ENCODE assay signal across 11 cellular contexts in the genomic region with DNA sequence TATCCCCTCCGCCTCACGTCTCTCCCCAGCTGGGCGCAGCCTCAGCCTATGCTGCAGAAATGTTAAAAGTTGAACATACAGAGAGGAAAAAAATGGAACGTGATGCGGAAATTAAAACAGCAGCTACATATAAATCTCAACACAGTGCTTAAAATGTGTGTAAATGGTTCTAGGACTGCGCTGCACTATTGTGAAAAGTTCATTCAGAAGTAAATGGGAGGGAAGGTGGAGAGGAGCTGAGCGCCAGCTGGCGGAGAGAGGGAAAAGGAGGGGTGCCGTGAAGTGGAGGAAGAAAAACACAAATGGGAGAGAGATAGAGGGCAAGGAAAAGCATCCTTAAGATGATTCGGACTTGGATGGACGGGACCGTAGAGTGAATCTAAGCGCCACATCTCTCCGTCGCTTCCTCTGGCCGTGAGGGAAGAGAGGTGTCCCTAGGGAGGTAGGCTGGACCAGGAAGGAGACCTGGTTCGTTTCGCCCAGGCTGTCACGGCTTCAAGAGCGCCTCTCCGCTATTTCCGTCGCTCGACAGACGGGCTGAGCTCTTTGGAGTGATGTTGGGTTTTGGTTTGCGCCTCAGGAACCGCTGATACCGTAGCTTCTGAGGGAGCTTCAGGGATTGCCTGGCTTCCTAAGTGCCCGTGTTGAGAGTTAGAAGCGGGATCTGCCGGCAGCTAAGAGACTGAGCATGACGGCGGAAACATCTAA.
DNase-seq lines count a peak whose midpoint lies in the region; ATAC-seq lines count a peak whose summit lies in the region.
"Had no signal": no experiment of that assay in that cellular context is flagged by ENCODE, and none has a peak within 500 bp of the region (broad histone marks: within the 10 kb centered on the region; RNA-seq: fewer than 3 reads in every experiment).

No MANE protein-coding gene starts in this region.

- H3K4me2 ChIP-seq in mesendoderm (ENCODE audit: low read length), result peak overlapping the region; percentile 77

- H2BK5ac ChIP-seq in mesendoderm (ENCODE audit: low read length), result no peak overlapping the region

- peaks cover 14% of the 10 kb centered on the region for H3K36me3 Mint-ChIP-seq in activated naive CD8-positive, alpha-beta T cell treated with anti-CD3 and anti-CD28 coated beads for 36 hours

- WGBS in HUES64, result under 1% methylated on average over 32 of the region's 33 CpGs
- no CpG with 5 or more reads among the region's 33 CpGs for WGBS in mesendoderm (ENCODE audit: extremely low coverage, insufficient coverage, low lambda C conversion rate)

- H3K56ac ChIP-seq in mesendoderm (ENCODE audit: low read length), result peak overlapping the region; percentile 11

- DNase-seq in Daoy (ENCODE audit: low read depth) (peak; percentile 67), mesendoderm (peak; percentile 70), HPDE6-E6E7 (ENCODE audit: extremely low spot score) (no peak), NAMALWA (ENCODE audit: low spot score) (no peak)
- no peak for DNase-seq in activated naive CD8-positive, alpha-beta T cell treated with anti-CD3 and anti-CD28 coated beads for 36 hours
- DNase-seq: left cardiac atrium; RPMI8226; stimulated activated CD4-positive, alpha-beta T cell treated with anti-CD3 and anti-CD28 coated beads, Interleukin-4, amount 100 ng/mL, for 24 hours had no signal

- H3K27me3 Mint-ChIP-seq in activated naive CD8-positive, alpha-beta T cell treated with anti-CD3 and anti-CD28 coated beads for 36 hours, result peaks cover 100% of the 10 kb centered on the region

- no peak overlapping the region for H3K4ac ChIP-seq in mesendoderm (ENCODE audit: low read depth, low read length)

- no peak overlapping the region for H4K5ac ChIP-seq in mesendoderm (ENCODE audit: low read length)

- peaks cover 29% of the 10 kb centered on the region for H3K9me3 Mint-ChIP-seq in activated naive CD8-positive, alpha-beta T cell treated with anti-CD3 and anti-CD28 coated beads for 36 hours

- no peaks in the 10 kb centered on the region for H3K79me1 ChIP-seq in mesendoderm (ENCODE audit: low read length)

- ATAC-seq in HG03457 (IDR thresholded peaks at IDR 0.05; ENCODE audit: unreplicated experiment) (no peak), GM21360 (IDR thresholded peaks at IDR 0.05; ENCODE audit: unreplicated experiment) (no peak)
- ATAC-seq: left cardiac atrium had no signal

- peaks cover 27% of the 10 kb centered on the region for H3K4me1 Mint-ChIP-seq in activated naive CD8-positive, alpha-beta T cell treated with anti-CD3 and anti-CD28 coated beads for 36 hours

- no peaks in the 10 kb centered on the region for H3K9me3 ChIP-seq in HUES64 (ENCODE audit: insufficient read depth, low read depth, low read length)

- H3K36me3 ChIP-seq in HUES64 (ENCODE audit: insufficient read depth, low read length) (no peaks in the 10 kb centered on the region), mesendoderm (ENCODE audit: control insufficient read depth, insufficient read depth, low read length) (no peaks in the 10 kb centered on the region)

- H3K4me1 ChIP-seq in HUES64 (ENCODE audit: insufficient read depth, low read length) (peaks cover 20% of the 10 kb centered on the region), mesendoderm (ENCODE audit: control insufficient read depth, low read depth, low read length) (peaks cover 2% of the 10 kb centered on the region)

- H3K9ac ChIP-seq in HUES64 (ENCODE audit: low read depth, low read length), result no peak overlapping the region
- H3K9ac ChIP-seq in mesendoderm (ENCODE audit: low read length), result peak overlapping the region; percentile 1

- no peak overlapping the region for H3K27ac Mint-ChIP-seq in activated naive CD8-positive, alpha-beta T cell treated with anti-CD3 and anti-CD28 coated beads for 36 hours

- H3K27ac ChIP-seq in HUES64 (ENCODE audit: low read depth, low read length), result no peak overlapping the region
- H3K27ac ChIP-seq in mesendoderm (ENCODE audit: low read depth, low read length), result no peak overlapping the region

- H2AK5ac ChIP-seq in mesendoderm (ENCODE audit: low read length), result no peak overlapping the region

- H3K23ac ChIP-seq in mesendoderm (ENCODE audit: low read length), result no peak overlapping the region

- H3K18ac ChIP-seq in mesendoderm (ENCODE audit: low read length), result no peak overlapping the region

- no peak overlapping the region for H4K8ac ChIP-seq in mesendoderm (ENCODE audit: low read depth, low read length)

- H3K4me3 ChIP-seq in HUES64 (ENCODE audit: low read length), result peak overlapping the region; percentile 58
- peak overlapping the region; percentile 9 for H3K4me3 ChIP-seq in mesendoderm (ENCODE audit: low read length)

- no peak overlapping the region for H2BK15ac ChIP-seq in mesendoderm (replicated peaks; ENCODE audit: low read depth)

- H3K4me3 Mint-ChIP-seq in activated naive CD8-positive, alpha-beta T cell treated with anti-CD3 and anti-CD28 coated beads for 36 hours, result peak overlapping the region; percentile 57

- H3K79me2 ChIP-seq in mesendoderm (ENCODE audit: control insufficient read depth, insufficient read depth, low read length), result no peaks in the 10 kb centered on the region

- H2BK120ac ChIP-seq in mesendoderm (ENCODE audit: low read depth, low read length), result no peak overlapping the region

- H3K27me3 ChIP-seq in HUES64 (ENCODE audit: insufficient read depth, low read length), result peaks cover 89% of the 10 kb centered on the region
- H3K27me3 ChIP-seq in mesendoderm (ENCODE audit: insufficient read depth, low read length, poor library complexity), result peaks cover 38% of the 10 kb centered on the region

Comparison
In these comparisons a context has a peak if more than half of its experiments do, and no peak if none do; other contexts are left out.
1. DNase-seq: peak in Daoy (single experiment) and mesendoderm (single experiment); none in activated naive CD8-positive, alpha-beta T cell treated with anti-CD3 and anti-CD28 coated beads for 36 hours (single experiment), HPDE6-E6E7 (single experiment) and NAMALWA (single experiment).